Comparison of ENCODE assay signal across 8 cellular contexts in genomic region chr9:117718085-117718484, GRCh38.
DNase-seq lines count a peak whose midpoint lies in the region; ATAC-seq lines count a peak whose summit lies in the region.

No MANE protein-coding gene starts in this region.

- H4K20me1 ChIP-seq in BLaER1 treated with 17β-estradiol and CSF1 and Interleukin-3, amounts not matched to agents 10 nM and 100 nM: peaks cover 0 to 33% (median 0%) of the 10 kb centered on the region in 11 experiments; a peak in 3 of 22 replicates

- H3K36me3 ChIP-seq in BLaER1 treated with 17β-estradiol and CSF1 and Interleukin-3, amounts not matched to agents 10 nM and 100 nM: peaks cover 0 to 31% (median 0%) of the 10 kb centered on the region in 11 experiments; a peak in 7 of 22 replicates
- H3K36me3 ChIP-seq in adipocyte (ENCODE audit: control insufficient read depth, insufficient read depth, low read length, severe bottlenecking): peaks cover 21% of the 10 kb centered on the region

- H3K4me3 ChIP-seq in BLaER1 treated with 17β-estradiol and CSF1 and Interleukin-3, amounts not matched to agents 10 nM and 100 nM: peak overlapping the region in 2 of 10 experiments; percentile 3 to 15; a peak in 1 of 20 replicates
- H3K4me3 ChIP-seq in adipocyte (ENCODE audit: low read length): peak overlapping the region; percentile 1

- peak; percentile 53 for DNase-seq in adipocyte (ENCODE audit: low read depth)
- no peak for DNase-seq in activated effector memory CD4-positive, alpha-beta T cell treated with anti-CD3 and anti-CD28 coated beads, Interleukin-2, amount 50 U/mL, for 16 hours
- DNase-seq in NCI-H2029 treated with DMSO at 0.1 percent for 48 hours (lab: John Stamatoyannopoulos, UW): no peak
- DNase-seq in stimulated activated CD4-positive, alpha-beta T cell treated with anti-CD3 and anti-CD28 coated beads, Interleukin-2, amount 100 ng/mL, for 24 hours: no peak

- H3K27me3 Mint-ChIP-seq in stimulated activated memory B cell treated with anti-CD40 and anti-IgM and Interleukin-4, amounts not matched to agents 10 μg/mL and 1 μg/mL and 100 μg/mL, for 72 hours: no peaks in the 10 kb centered on the region

- H3K27ac Mint-ChIP-seq in stimulated activated memory B cell treated with anti-CD40 and anti-IgM and Interleukin-4, amounts not matched to agents 10 μg/mL and 1 μg/mL and 100 μg/mL, for 72 hours: no peak overlapping the region

- H3K27me3 ChIP-seq in BLaER1 treated with 17β-estradiol and CSF1 and Interleukin-3, amounts not matched to agents 10 nM and 100 nM: no peaks in the 10 kb centered on the region
- no peaks in the 10 kb centered on the region for H3K27me3 ChIP-seq in adipocyte (replicated peaks; ENCODE audit: control insufficient read depth, insufficient read depth, low read length)

- peaks cover 18% of the 10 kb centered on the region for H3K4me1 Mint-ChIP-seq in stimulated activated memory B cell treated with anti-CD40 and anti-IgM and Interleukin-4, amounts not matched to agents 10 μg/mL and 1 μg/mL and 100 μg/mL, for 72 hours

- no peaks in the 10 kb centered on the region for H3K9me3 Mint-ChIP-seq in stimulated activated memory B cell treated with anti-CD40 and anti-IgM and Interleukin-4, amounts not matched to agents 10 μg/mL and 1 μg/mL and 100 μg/mL, for 72 hours

- H3K36me3 Mint-ChIP-seq in stimulated activated memory B cell treated with anti-CD40 and anti-IgM and Interleukin-4, amounts not matched to agents 10 μg/mL and 1 μg/mL and 100 μg/mL, for 72 hours: peaks cover 8% of the 10 kb centered on the region

- H3K4me1 ChIP-seq in BLaER1 treated with 17β-estradiol and CSF1 and Interleukin-3, amounts not matched to agents 10 nM and 100 nM: peaks cover 34 to 99% (median 46%) of the 10 kb centered on the region in 10 experiments
- H3K4me1 ChIP-seq in adipocyte (ENCODE audit: control insufficient read depth, insufficient read depth, low read length): peaks cover 53% of the 10 kb centered on the region

- H3K4me2 ChIP-seq in BLaER1 treated with 17β-estradiol and CSF1 and Interleukin-3, amounts not matched to agents 10 nM and 100 nM: peak overlapping the region; percentile 69 to 87 (median 79)

- H3K27ac ChIP-seq in BLaER1 treated with 17β-estradiol and CSF1 and Interleukin-3, amounts not matched to agents 10 nM and 100 nM: peak overlapping the region; percentile 68 to 84 (median 78)

- peak overlapping the region in 6 of 11 experiments; percentile 5 to 73 (median 56); a peak in 12 of 22 replicates for H3K9ac ChIP-seq in BLaER1 treated with 17β-estradiol and CSF1 and Interleukin-3, amounts not matched to agents 10 nM and 100 nM
- H3K9ac ChIP-seq in adipocyte (ENCODE audit: low read length): peak overlapping the region; percentile 33

- peak overlapping the region; percentile 48 for H3K4me3 Mint-ChIP-seq in stimulated activated memory B cell treated with anti-CD40 and anti-IgM and Interleukin-4, amounts not matched to agents 10 μg/mL and 1 μg/mL and 100 μg/mL, for 72 hours

- ATAC-seq in GM19452 (IDR thresholded peaks at IDR 0.05; ENCODE audit: unreplicated experiment) (peak; percentile 100), HG03354 (IDR thresholded peaks at IDR 0.05; ENCODE audit: poor library complexity, severe bottlenecking, unreplicated experiment) (peak; percentile 100)
- peak; percentile 93 for ATAC-seq in stimulated activated memory B cell treated with anti-CD40 and anti-IgM and Interleukin-4, amounts not matched to agents 10 μg/mL and 1 μg/mL and 100 μg/mL, for 72 hours

- H3K9me3 ChIP-seq in BLaER1 treated with 17β-estradiol and CSF1 and Interleukin-3, amounts not matched to agents 10 nM and 100 nM (replicated peaks in 1 of 11): no peaks in the 10 kb centered on the region
- no peaks in the 10 kb centered on the region for H3K9me3 ChIP-seq in adipocyte (ENCODE audit: control insufficient read depth, low read length)
